8 cellular contexts compared by ENCODE assay signal in genomic region chr4:118664665-118665064, GRCh38. TPM values are rescaled to one million over a fixed set of nuclear protein-coding genes. Genes with fewer than 3 reads are reported as not detected.
DNase-seq lines count a peak whose midpoint lies in the region; FAIRE-seq and TF ChIP-seq lines count a peak whose summit lies in the region.
"Not testable (repeated sequence)": the region's sequence is repeated elsewhere in the genome, so short reads cannot be mapped to it uniquely, and the experiment has no call there.

No MANE protein-coding gene starts in this region.

- H3K9me3 Mint-ChIP-seq in activated CD4-positive, alpha-beta memory T cell treated with anti-CD3 and anti-CD28 coated beads, Interleukin-2, amount 10 ng/mL, durations not matched to agents 7 days and 5 days; glutamatergic neuron (ENCODE audit: unreplicated experiment); nephron progenitor cell: not testable (repeated sequence)

- not testable (repeated sequence) for H3K4me3 ChIP-seq in Peyer's patch; bronchial epithelial cell (ENCODE audit: low read depth, low read length); transverse colon

- not testable (repeated sequence) for H3K27me3 ChIP-seq in Peyer's patch; bronchial epithelial cell (ENCODE audit: control insufficient read depth, insufficient read depth, low read length); transverse colon

- H3K27me3 Mint-ChIP-seq in activated CD4-positive, alpha-beta memory T cell treated with anti-CD3 and anti-CD28 coated beads, Interleukin-2, amount 10 ng/mL, durations not matched to agents 7 days and 5 days; glutamatergic neuron (ENCODE audit: unreplicated experiment); nephron progenitor cell (ENCODE audit: low read depth, poor library complexity): not testable (repeated sequence)

- not testable (repeated sequence) for H3K4me1 ChIP-seq in Peyer's patch, transverse colon

- in situ Hi-C loops in transverse colon (cut with MboI; ENCODE audit: low pct_ligation_motif_present in 1 of 4, low pct_unique_long_range_greater_than_20kb in 1 of 4, low sequenced_read_pairs in 3 of 4) = not testable (repeated sequence)

- not testable (repeated sequence) for H3K27ac Mint-ChIP-seq in activated CD4-positive, alpha-beta memory T cell treated with anti-CD3 and anti-CD28 coated beads, Interleukin-2, amount 10 ng/mL, durations not matched to agents 7 days and 5 days; glutamatergic neuron (ENCODE audit: unreplicated experiment); nephron progenitor cell

- POLR2A ChIA-PET in activated CD4-positive, alpha-beta memory T cell treated with anti-CD3 and anti-CD28 coated beads, Interleukin-2, amount 10 ng/mL, durations not matched to agents 7 days and 5 days (lab: Charles Lee) = not testable (repeated sequence)

- DNase-seq in D721Med (ENCODE audit: insufficient read length, low spot score) = not testable (repeated sequence)
- peak; percentile 25 for DNase-seq in HT-29 (ENCODE audit: low spot score)
- DNase-seq in Peyer's patch = peak in 1 of 3 donors; percentile 75
- DNase-seq in activated CD4-positive, alpha-beta memory T cell treated with anti-CD3 and anti-CD28 coated beads, Interleukin-2, amount 10 ng/mL, durations not matched to agents 7 days and 5 days = peak; percentile 41
- DNase-seq in bronchial epithelial cell (ENCODE audit: low read depth) = peak; percentile 11
- DNase-seq in glutamatergic neuron = peak; percentile 37
- peak; percentile 22 for DNase-seq in nephron progenitor cell
- DNase-seq in transverse colon = peak; percentile 42

- WGBS in transverse colon (ENCODE audit: low coverage in 1 of 2), 2 donors = 59% methylated on average over 5 of the region's 5 CpGs; no CpG with 5 or more reads in 1 of the 2 donors

- H3K4me1 Mint-ChIP-seq in activated CD4-positive, alpha-beta memory T cell treated with anti-CD3 and anti-CD28 coated beads, Interleukin-2, amount 10 ng/mL, durations not matched to agents 7 days and 5 days; glutamatergic neuron (ENCODE audit: low read depth, unreplicated experiment); nephron progenitor cell: not testable (repeated sequence)

- H3K36me3 Mint-ChIP-seq in activated CD4-positive, alpha-beta memory T cell treated with anti-CD3 and anti-CD28 coated beads, Interleukin-2, amount 10 ng/mL, durations not matched to agents 7 days and 5 days (ENCODE audit: low read depth); glutamatergic neuron (ENCODE audit: unreplicated experiment); nephron progenitor cell (ENCODE audit: low read depth): not testable (repeated sequence)

- not testable (repeated sequence) for H3K36me3 ChIP-seq in Peyer's patch; bronchial epithelial cell (ENCODE audit: control insufficient read depth, insufficient read depth, low read length); transverse colon

- FAIRE-seq in D721Med (lab: Jason Lieb, UNC); bronchial epithelial cell (lab: Jason Lieb, UNC): not testable (repeated sequence)

- TF ChIP-seq EP300 in transverse colon (IDR thresholded peaks at IDR 0.05; ENCODE audit: low read depth) = not testable (repeated sequence)

- intact Hi-C loops in transverse colon (cut with DNase I; ENCODE audit: low total_unique reads) = not testable (repeated sequence)

- not testable (repeated sequence) for TF ChIP-seq POLR2A in Peyer's patch (IDR thresholded peaks at IDR 0.05); transverse colon (IDR thresholded peaks at IDR 0.05)

- peak; percentile 14 for TF ChIP-seq CTCF in D721Med (IDR thresholded peaks at IDR 0.05; ENCODE audit: insufficient read depth, missing control alignments)
- peak in 4 of 6 experiments; percentile 5 to 42 (median 34) for TF ChIP-seq CTCF in Peyer's patch (IDR thresholded peaks at IDR 0.05)
- peak; percentile 31 for TF ChIP-seq CTCF in bronchial epithelial cell (IDR thresholded peaks at IDR 0.05; ENCODE audit: insufficient read depth, low read length, severe bottlenecking)
- not testable (repeated sequence) for TF ChIP-seq CTCF in glutamatergic neuron (IDR thresholded peaks at IDR 0.05; ENCODE audit: partially characterized antibody, unreplicated experiment)
- peak; percentile 25 for TF ChIP-seq CTCF in nephron progenitor cell (IDR thresholded peaks at IDR 0.05)
- TF ChIP-seq CTCF in transverse colon (IDR thresholded peaks at IDR 0.05) = peak in 4 of 5 experiments; percentile 13 to 30 (median 20)

- not testable (repeated sequence) for H3K4me3 Mint-ChIP-seq in activated CD4-positive, alpha-beta memory T cell treated with anti-CD3 and anti-CD28 coated beads, Interleukin-2, amount 10 ng/mL, durations not matched to agents 7 days and 5 days; glutamatergic neuron (ENCODE audit: unreplicated experiment); nephron progenitor cell

- not testable (repeated sequence) for H3K9me3 ChIP-seq in Peyer's patch, transverse colon

- CTCF ChIA-PET in activated CD4-positive, alpha-beta memory T cell treated with anti-CD3 and anti-CD28 coated beads, Interleukin-2, amount 10 ng/mL, durations not matched to agents 7 days and 5 days (lab: Charles Lee) = not testable (repeated sequence)

- H3K27ac ChIP-seq in Peyer's patch, transverse colon: not testable (repeated sequence)

RNA-seq across cellular contexts. Expression of gene METTL14, which starts 20.5 kb away (rescaled TPM):
- 2.5 and 13.2 TPM in 2 replicates for total RNA-seq in HT-29 (2014; rRNA removed; shearing (Covaris generic))
- 10 to 100 TPM in 3 of 4 donors, 1 to 10 TPM in 1; 9.9 to 40.5 (median 36.8) TPM for total RNA-seq in Peyer's patch
- total RNA-seq in activated CD4-positive, alpha-beta memory T cell treated with anti-CD3 and anti-CD28 coated beads, Interleukin-2, amount 10 ng/mL, durations not matched to agents 7 days and 5 days = 10 to 100 TPM; 44.3 to 46.2 TPM
- 18.8 and 32.9 TPM in 2 replicates for total RNA-seq in bronchial epithelial cell
- total RNA-seq in glutamatergic neuron (ENCODE audit: unreplicated experiment) = 46.4 TPM
- total RNA-seq in transverse colon = 10 to 100 TPM in 3 of 4 donors, 1 to 10 TPM in 1; 9.8 to 43.0 (median 27.6) TPM
